In genomic region chr9:19203058-19203457, GRCh38 we compare ENCODE assay signal across 1 cellular context.
TF ChIP-seq lines count a peak whose summit lies in the region.

No MANE protein-coding gene starts in this region.

TF ChIP-seq in HepG2, 621 proteins besides CTCF, POLR2A, EP300 and RAD21 (continued from another document):
- peak; percentile 7; the same call in 1 of the 2 replicates for TF ChIP-seq ZFP91 (CRISPR knock-in tag; IDR thresholded peaks at IDR 0.05; ENCODE audit: borderline replicate concordance)
- TF ChIP-seq CEBPG (CRISPR knock-in tag; IDR thresholded peaks at IDR 0.05), result no peak
- no peak for TF ChIP-seq EHMT2 (IDR thresholded peaks at IDR 0.05; ENCODE audit: borderline replicate concordance, low read depth, low read length)
- peak; percentile 90 for TF ChIP-seq ZNF7 (CRISPR knock-in tag; IDR thresholded peaks at IDR 0.05)
- peak; percentile 56; the same call in 1 of the 2 replicates for TF ChIP-seq ZNF770 (CRISPR knock-in tag; IDR thresholded peaks at IDR 0.05)
- TF ChIP-seq KLF9 (CRISPR knock-in tag; IDR thresholded peaks at IDR 0.05; ENCODE audit: low read depth), result no peak
